22 cellular contexts compared by ENCODE assay signal in genomic region chr9:132628746-132629145, GRCh38. TPM values are rescaled to one million over a fixed set of nuclear protein-coding genes. Genes with fewer than 3 reads are reported as not detected.
DNase-seq lines count a peak whose midpoint lies in the region; ATAC-seq and TF ChIP-seq lines count a peak whose summit lies in the region.
"Had no signal": no experiment of that assay in that cellular context is flagged by ENCODE, and none has a peak within 500 bp of the region (broad histone marks: within the 10 kb centered on the region; RNA-seq: fewer than 3 reads in every experiment).

No MANE protein-coding gene starts in this region.

- H3K36me3 Mint-ChIP-seq in H9 (ENCODE audit: insufficient read depth in 1 of 3, low read depth in 3 of 3) (peaks cover 18 to 65% (median 38%) of the 10 kb centered on the region in 3 experiments; a peak in 6 of 7 replicates), endothelial cell (ENCODE audit: low read depth, unreplicated experiment) (peaks cover 40% of the 10 kb centered on the region), progenitor cell of endocrine pancreas (ENCODE audit: insufficient read depth) (peaks cover 17% of the 10 kb centered on the region)
- H3K36me3 Mint-ChIP-seq in stimulated activated effector memory CD8-positive, alpha-beta T cell treated with anti-CD3 and anti-CD28 coated beads, Interleukin-12 subunit alpha, Interleukin-12 subunit beta, amount 100 ng/mL, for 72 hours = peaks cover 90% of the 10 kb centered on the region
- H3K36me3 Mint-ChIP-seq in CD8-positive, alpha-beta T cell = peaks cover 91% of the 10 kb centered on the region

- H2BK12ac ChIP-seq in H9 (ENCODE audit: insufficient read length, low read depth, low read length) = no peak overlapping the region
- no peak overlapping the region for H2BK12ac ChIP-seq in trophoblast cell (ENCODE audit: low read length)

- no peak for ATAC-seq in stimulated activated effector memory CD8-positive, alpha-beta T cell treated with anti-CD3 and anti-CD28 coated beads, Interleukin-12 subunit alpha, Interleukin-12 subunit beta, amount 100 ng/mL, for 72 hours
- no peak for ATAC-seq in CD8-positive, alpha-beta T cell
- no peak for ATAC-seq in GM21528 (IDR thresholded peaks at IDR 0.05; ENCODE audit: low FRiP score, unreplicated experiment)

- H2AFZ ChIP-seq in H9 (ENCODE audit: low read length) = no peak overlapping the region
- no peak overlapping the region for H2AFZ ChIP-seq in trophoblast cell (ENCODE audit: insufficient read depth, low read length, poor library complexity)

- H3K18ac ChIP-seq in H9 (ENCODE audit: insufficient read length, low read depth, low read length) (no peak overlapping the region), trophoblast cell (ENCODE audit: low read length) (no peak overlapping the region)

- no peaks in the 10 kb centered on the region for H3K4me1 ChIP-seq in H9 (ENCODE audit: insufficient read depth, low read length)
- no peaks in the 10 kb centered on the region for H3K4me1 ChIP-seq in trophoblast cell (ENCODE audit: control insufficient read depth in 1 of 2, insufficient read depth in 2 of 2, low read length in 2 of 2)
- no peaks in the 10 kb centered on the region for H3K4me1 ChIP-seq in CD8-positive, alpha-beta T cell (ENCODE audit: insufficient read depth, low read length)
- H3K4me1 ChIP-seq: BE2C, BLaER1, Caco-2 had no signal

- H4K20me1 ChIP-seq in H9 (ENCODE audit: control insufficient read depth, insufficient read depth, insufficient read length) = no peaks in the 10 kb centered on the region

- no peak overlapping the region for H3K27ac ChIP-seq in H9 (ENCODE audit: insufficient read length, low read depth, low read length)
- no peak overlapping the region for H3K27ac ChIP-seq in trophoblast cell (ENCODE audit: low read depth, low read length)
- H3K27ac ChIP-seq in CD8-positive, alpha-beta T cell (ENCODE audit: low read depth, low read length) = no peak overlapping the region
- H3K27ac ChIP-seq: BLaER1 had no signal

- no peaks in the 10 kb centered on the region for H3K23me2 ChIP-seq in H9 (ENCODE audit: insufficient read length, low read depth, low read length, poor library complexity, severe bottlenecking)

- H3K14ac ChIP-seq in H9 (ENCODE audit: insufficient read depth, low read length) (no peak overlapping the region), trophoblast cell (ENCODE audit: low read length) (no peak overlapping the region)

- H3K27me3 ChIP-seq in H9 (ENCODE audit: insufficient read depth, low read length) (no peaks in the 10 kb centered on the region), trophoblast cell (ENCODE audit: insufficient read depth, low read length) (no peaks in the 10 kb centered on the region)
- no peaks in the 10 kb centered on the region for H3K27me3 ChIP-seq in CD8-positive, alpha-beta T cell (ENCODE audit: insufficient read depth, low read length)
- H3K27me3 ChIP-seq: BE2C, BLaER1 had no signal

- H3K9ac ChIP-seq in H9 (ENCODE audit: extremely low read depth, insufficient read length, low read length) (no peak overlapping the region), trophoblast cell (ENCODE audit: low read length) (no peak overlapping the region)
- H3K9ac ChIP-seq: BLaER1 had no signal

- no peaks in the 10 kb centered on the region for H3K27me3 Mint-ChIP-seq in H9 (ENCODE audit: low read depth)
- H3K27me3 Mint-ChIP-seq in endothelial cell (ENCODE audit: unreplicated experiment) = peaks cover 2% of the 10 kb centered on the region
- H3K27me3 Mint-ChIP-seq in progenitor cell of endocrine pancreas = no peaks in the 10 kb centered on the region
- H3K27me3 Mint-ChIP-seq in CD8-positive, alpha-beta T cell (ENCODE audit: low read depth) = no peaks in the 10 kb centered on the region
- H3K27me3 Mint-ChIP-seq: CD4-positive, alpha-beta memory T cell; CD4-positive, CD25-positive, alpha-beta regulatory T cell had no signal

- H2AK5ac ChIP-seq in H9 (ENCODE audit: insufficient read length, low read length) (no peak overlapping the region), trophoblast cell (ENCODE audit: low read length) (no peak overlapping the region)

- DNase-seq in H9 = no peak
- peak; percentile 15 for DNase-seq in endothelial cell (ENCODE audit: low spot score)
- DNase-seq in trophoblast cell = peak; percentile 97 to 98
- DNase-seq in stimulated activated effector memory CD8-positive, alpha-beta T cell treated with anti-CD3 and anti-CD28 coated beads, Interleukin-12 subunit alpha, Interleukin-12 subunit beta, amount 100 ng/mL, for 72 hours (ENCODE audit: low spot score in 2 of 2) = no peak
- no peak for DNase-seq in progenitor cell of endocrine pancreas (ENCODE audit: low spot score, unreplicated experiment)
- DNase-seq in CD8-positive, alpha-beta T cell = no peak
- no peak for DNase-seq in NCI-H128 (lab: John Stamatoyannopoulos, UW; ENCODE audit: unreplicated experiment)
- DNase-seq: 8988T; ACHN; BE2C; C1 segment of cervical spinal cord; Caco-2; Calu3; CD4-positive, alpha-beta memory T cell; CD4-positive, CD25-positive, alpha-beta regulatory T cell; DMS79 treated with DMSO at 0.1 percent for 48 hours; GF-D8 had no signal

- no peak overlapping the region for H3K23ac ChIP-seq in H9 (ENCODE audit: insufficient read length, low read depth, low read length)
- no peak overlapping the region for H3K23ac ChIP-seq in trophoblast cell (ENCODE audit: low read length)

- POLR2A ChIA-PET in CD8-positive, alpha-beta T cell (lab: Charles Lee) = interaction anchor here (0.6 kb wide), 1 partner anchor 76 kb away, joined by 3 read pairs; no protein-coding TSS in a partner anchor

- H3K4me2 ChIP-seq in H9 (ENCODE audit: insufficient read depth, insufficient read length, low read length) = no peak overlapping the region
- H3K4me2 ChIP-seq in trophoblast cell (ENCODE audit: low read length) = no peak overlapping the region
- H3K4me2 ChIP-seq: BLaER1 had no signal

- no peak overlapping the region for H2BK15ac ChIP-seq in H9 (ENCODE audit: low read depth, low read length)

- no peak overlapping the region for H4K5ac ChIP-seq in H9 (ENCODE audit: insufficient read length, low read depth, low read length)

- H3K79me1 ChIP-seq in H9 (ENCODE audit: insufficient read depth, low read depth, low read length, poor library complexity, severe bottlenecking) (no peaks in the 10 kb centered on the region), trophoblast cell (ENCODE audit: low read length) (no peaks in the 10 kb centered on the region)

- no peak overlapping the region for H3K4me3 ChIP-seq in trophoblast cell (ENCODE audit: low read depth, low read length)
- no peak overlapping the region for H3K4me3 ChIP-seq in CD8-positive, alpha-beta T cell (ENCODE audit: low read depth, low read length)
- H3K4me3 ChIP-seq: BLaER1 had no signal

- peaks cover 6 to 22% of the 10 kb centered on the region in 2 experiments for H3K4me1 Mint-ChIP-seq in H9
- H3K4me1 Mint-ChIP-seq in endothelial cell (ENCODE audit: unreplicated experiment) = peaks cover 41% of the 10 kb centered on the region
- no peaks in the 10 kb centered on the region for H3K4me1 Mint-ChIP-seq in stimulated activated effector memory CD8-positive, alpha-beta T cell treated with anti-CD3 and anti-CD28 coated beads, Interleukin-12 subunit alpha, Interleukin-12 subunit beta, amount 100 ng/mL, for 72 hours
- peaks cover 7% of the 10 kb centered on the region for H3K4me1 Mint-ChIP-seq in progenitor cell of endocrine pancreas (ENCODE audit: low read depth)
- H3K4me1 Mint-ChIP-seq in CD8-positive, alpha-beta T cell (ENCODE audit: low read depth) = no peaks in the 10 kb centered on the region
- H3K4me1 Mint-ChIP-seq: CD14-positive monocyte; CD4-positive, alpha-beta memory T cell had no signal

- WGBS in H9 (ENCODE audit: extremely low coverage, insufficient read length, low lambda C conversion rate) = no CpG with 5 or more reads among the region's 8 CpGs
- no CpG with 5 or more reads among the region's 8 CpGs for WGBS in trophoblast cell (ENCODE audit: extremely low coverage, insufficient coverage, insufficient read length)

- no peak for TF ChIP-seq CTCF in H9 (conservative IDR thresholded peaks at IDR 0.05)
- no peak for TF ChIP-seq CTCF in endothelial cell (IDR thresholded peaks at IDR 0.05; ENCODE audit: unreplicated experiment)
- TF ChIP-seq CTCF in progenitor cell of endocrine pancreas (IDR thresholded peaks at IDR 0.05; ENCODE audit: unreplicated experiment) = no peak
- no peak for TF ChIP-seq CTCF in CD8-positive, alpha-beta T cell (IDR thresholded peaks at IDR 0.05)

- no peaks in the 10 kb centered on the region for H3K79me2 ChIP-seq in H9 (ENCODE audit: insufficient read depth, low read length)
- no peaks in the 10 kb centered on the region for H3K79me2 ChIP-seq in trophoblast cell (ENCODE audit: control insufficient read depth, insufficient read depth, low read length, poor library complexity)

- H4K8ac ChIP-seq in H9 (replicated peaks; ENCODE audit: insufficient read length, low read depth, low read length) (no peak overlapping the region), trophoblast cell (ENCODE audit: low read depth, low read length) (no peak overlapping the region)

- H3K27ac Mint-ChIP-seq in H9 (peak overlapping the region in 2 of 3 experiments; percentile 60 to 82; a peak in 2 of 7 replicates), endothelial cell (ENCODE audit: unreplicated experiment) (no peak overlapping the region), progenitor cell of endocrine pancreas (no peak overlapping the region)
- peak overlapping the region; percentile 6 for H3K27ac Mint-ChIP-seq in stimulated activated effector memory CD8-positive, alpha-beta T cell treated with anti-CD3 and anti-CD28 coated beads, Interleukin-12 subunit alpha, Interleukin-12 subunit beta, amount 100 ng/mL, for 72 hours
- H3K27ac Mint-ChIP-seq in CD8-positive, alpha-beta T cell = no peak overlapping the region
- H3K27ac Mint-ChIP-seq: CD4-positive, CD25-positive, alpha-beta regulatory T cell had no signal

- H2BK5ac ChIP-seq in H9 (ENCODE audit: insufficient read length, low read length) (no peak overlapping the region), trophoblast cell (ENCODE audit: low read depth, low read length, poor library complexity) (no peak overlapping the region)

- H3T11ph ChIP-seq in H9 (ENCODE audit: low read length) = no peak overlapping the region

- intact Hi-C loops in CD8-positive, alpha-beta T cell (cut with DNase I, micrococcal nuclease) = no loop called here

- peaks cover 25 to 38% of the 10 kb centered on the region in 2 experiments for H3K36me3 ChIP-seq in trophoblast cell (ENCODE audit: control insufficient read depth in 1 of 2, insufficient read depth in 2 of 2, low read length in 2 of 2)
- peaks cover 34% of the 10 kb centered on the region for H3K36me3 ChIP-seq in CD8-positive, alpha-beta T cell (ENCODE audit: insufficient read depth, low read length)

- H4K12ac ChIP-seq in trophoblast cell (ENCODE audit: low read depth, low read length) = no peak overlapping the region

- H3K56ac ChIP-seq in H9 (ENCODE audit: insufficient read length, low read depth, low read length) = no peak overlapping the region

- CTCF ChIA-PET in CD8-positive, alpha-beta T cell (lab: Charles Lee) = no interaction called here

- H3K9me3 Mint-ChIP-seq in H9 (no peaks in the 10 kb centered on the region), endothelial cell (ENCODE audit: unreplicated experiment) (no peaks in the 10 kb centered on the region), progenitor cell of endocrine pancreas (ENCODE audit: low read depth) (no peaks in the 10 kb centered on the region)
- H3K9me3 Mint-ChIP-seq in stimulated activated effector memory CD8-positive, alpha-beta T cell treated with anti-CD3 and anti-CD28 coated beads, Interleukin-12 subunit alpha, Interleukin-12 subunit beta, amount 100 ng/mL, for 72 hours = no peaks in the 10 kb centered on the region
- H3K9me3 Mint-ChIP-seq in CD8-positive, alpha-beta T cell = no peaks in the 10 kb centered on the region
- H3K9me3 Mint-ChIP-seq: CD14-positive monocyte; CD4-positive, alpha-beta memory T cell; CD4-positive, CD25-positive, alpha-beta regulatory T cell had no signal

- H3K4ac ChIP-seq in H9 (ENCODE audit: low read depth, low read length) (no peak overlapping the region), trophoblast cell (ENCODE audit: low read depth, low read length) (no peak overlapping the region)

- H3K9me3 ChIP-seq in H9 (ENCODE audit: control insufficient read depth, low read depth, low read length) = no peaks in the 10 kb centered on the region
- H3K9me3 ChIP-seq in trophoblast cell (ENCODE audit: insufficient read depth, low read depth, low read length) = no peaks in the 10 kb centered on the region
- no peaks in the 10 kb centered on the region for H3K9me3 ChIP-seq in CD8-positive, alpha-beta T cell (ENCODE audit: low read length)
- H3K9me3 ChIP-seq: BE2C, BLaER1, Caco-2 had no signal

- H3K4me3 Mint-ChIP-seq in H9 (no peak overlapping the region), endothelial cell (ENCODE audit: unreplicated experiment) (no peak overlapping the region), progenitor cell of endocrine pancreas (ENCODE audit: low read depth) (no peak overlapping the region)
- no peak overlapping the region for H3K4me3 Mint-ChIP-seq in stimulated activated effector memory CD8-positive, alpha-beta T cell treated with anti-CD3 and anti-CD28 coated beads, Interleukin-12 subunit alpha, Interleukin-12 subunit beta, amount 100 ng/mL, for 72 hours
- no peak overlapping the region for H3K4me3 Mint-ChIP-seq in CD8-positive, alpha-beta T cell
- H3K4me3 Mint-ChIP-seq: CD14-positive monocyte; CD4-positive, alpha-beta memory T cell; CD4-positive, CD25-positive, alpha-beta regulatory T cell had no signal

- H2BK20ac ChIP-seq in H9 (ENCODE audit: low read depth, low read length, poor library complexity, severe bottlenecking) = no peak overlapping the region

- H2BK120ac ChIP-seq in H9 (ENCODE audit: low read depth, low read length, poor library complexity, severe bottlenecking) = no peak overlapping the region
- no peak overlapping the region for H2BK120ac ChIP-seq in trophoblast cell (ENCODE audit: insufficient read depth, low read length, poor library complexity)

- H4K91ac ChIP-seq in H9 (ENCODE audit: insufficient read length, low read depth, low read length) (no peak overlapping the region), trophoblast cell (ENCODE audit: low read depth, low read length) (no peak overlapping the region)

RNA-seq across cellular contexts. Expression of gene DDX31, which starts 41.0 kb away (rescaled TPM):
- total RNA-seq in H9 (2021) = 27.6 and 28.4 TPM in 2 replicates
- 15.8 TPM for total RNA-seq in endothelial cell (ENCODE audit: unreplicated experiment)
- polyA plus RNA-seq in trophoblast cell (2013) = 8.0 and 8.5 TPM in 2 replicates
- 16.7 and 19.1 TPM in 2 replicates for total RNA-seq in progenitor cell of endocrine pancreas
- 10 to 100 TPM; 14.1 to 15.6 TPM for total RNA-seq in CD8-positive, alpha-beta T cell

RNA-seq across cellular contexts. Expression of gene GTF3C4, which starts 41.5 kb away (rescaled TPM):
- total RNA-seq in H9 (2021) (42.5 and 43.6 TPM in 2 replicates), endothelial cell (ENCODE audit: unreplicated experiment) (27.6 TPM), progenitor cell of endocrine pancreas (26.8 TPM in 2 replicates)
- polyA plus RNA-seq in trophoblast cell (2013) = 9.4 and 9.5 TPM in 2 replicates
- total RNA-seq in CD8-positive, alpha-beta T cell = 10 to 100 TPM; 14.5 to 16.1 TPM

RNA-seq across cellular contexts. Expression of gene BARHL1, which starts 46.3 kb away (rescaled TPM):
- total RNA-seq in H9 (2021) = not detected in 2 replicates
- 2.4 TPM for total RNA-seq in endothelial cell (ENCODE audit: unreplicated experiment)
- polyA plus RNA-seq in trophoblast cell (2013) = not detected in 2 replicates
- total RNA-seq in progenitor cell of endocrine pancreas = not detected in 2 replicates
- total RNA-seq in CD8-positive, alpha-beta T cell = not detected
- total RNA-seq: A673; Caco-2; Calu3; CD4-positive, alpha-beta memory T cell; CD4-positive, CD25-positive, alpha-beta regulatory T cell had no signal
- polyA plus RNA-seq: AG04450; CD14-positive monocyte; CD4-positive, alpha-beta memory T cell; CD4-positive, CD25-positive, alpha-beta regulatory T cell had no signal

Comparison
In these comparisons a context has a peak if more than half of its experiments do, and no peak if none do; other contexts are left out.
1. DNase-seq: peak in endothelial cell (single experiment) and trophoblast cell (2 of 2); none in H9 (single experiment), stimulated activated effector memory CD8-positive, alpha-beta T cell treated with anti-CD3 and anti-CD28 coated beads, Interleukin-12 subunit alpha, Interleukin-12 subunit beta, amount 100 ng/mL, for 72 hours (0 of 2), progenitor cell of endocrine pancreas (single experiment), CD8-positive, alpha-beta T cell (0 of 7) and NCI-H128 (single experiment).
2. H3K27ac Mint-ChIP-seq: peak in H9 (2 of 3) and stimulated activated effector memory CD8-positive, alpha-beta T cell treated with anti-CD3 and anti-CD28 coated beads, Interleukin-12 subunit alpha, Interleukin-12 subunit beta, amount 100 ng/mL, for 72 hours (single experiment); none in endothelial cell (single experiment), progenitor cell of endocrine pancreas (single experiment) and CD8-positive, alpha-beta T cell (single experiment).